21 cellular contexts compared by ENCODE assay signal in the genomic region with DNA sequence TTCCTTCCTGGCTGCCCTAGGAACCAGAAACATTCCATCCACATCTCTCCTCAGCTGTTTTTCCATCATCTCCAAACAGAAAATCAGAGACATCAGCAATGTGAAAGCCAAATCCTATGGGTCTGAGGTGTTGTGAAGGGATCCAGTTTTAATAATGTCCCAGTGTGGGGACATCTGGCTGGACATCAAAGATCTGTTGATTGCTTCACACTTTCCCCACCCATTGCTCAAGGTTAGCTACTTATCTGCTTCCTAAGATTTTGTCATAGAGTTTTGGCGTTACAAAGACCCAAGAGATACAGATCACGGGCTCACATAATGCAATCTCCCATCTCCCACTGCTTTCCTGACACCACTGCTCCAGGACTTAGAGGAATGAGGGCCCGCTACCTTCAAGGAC.
"Had no signal": no experiment of that assay in that cellular context is flagged by ENCODE, and none has a peak within 500 bp of the region (broad histone marks: within the 10 kb centered on the region; RNA-seq: fewer than 3 reads in every experiment).

No MANE protein-coding gene starts in this region.

- H3K27me3 ChIP-seq: hepatocyte, neural progenitor cell, ovary, right atrium auricular region, spleen, suprapubic skin, tibial artery, upper lobe of right lung had no signal

- H3K27me3 Mint-ChIP-seq: progenitor cell of endocrine pancreas; stimulated activated naive CD8-positive, alpha-beta T cell treated with anti-CD3 and anti-CD28 coated beads, Interleukin-15, Interleukin-2, amounts not matched to agents 100 ng/mL and 50 ng/mL, for 24 hours had no signal

- H3K4me3 Mint-ChIP-seq: naive thymus-derived CD8-positive, alpha-beta T cell; nephron progenitor cell; neural progenitor cell; stimulated activated effector memory CD8-positive, alpha-beta T cell treated with anti-CD3 and anti-CD28 coated beads, Interleukin-12 subunit alpha, Interleukin-12 subunit beta, amount 100 ng/mL, for 72 hours; stimulated activated naive CD8-positive, alpha-beta T cell treated with anti-CD3 and anti-CD28 coated beads, Interleukin-15, Interleukin-2, amounts not matched to agents 100 ng/mL and 50 ng/mL, for 24 hours had no signal

- H3K9ac ChIP-seq: neural progenitor cell had no signal

- DNase-seq: islet precursor cell; left ventricle myocardium inferior; naive thymus-derived CD8-positive, alpha-beta T cell; nephron progenitor cell; ovary; small intestine; spleen; stimulated activated CD4-positive, alpha-beta T cell treated with anti-CD3 and anti-CD28 coated beads, Interleukin-4, amount 100 ng/mL, for 24 hours; stimulated activated naive CD4-positive, alpha-beta T cell; tibial artery; upper lobe of right lung had no signal

- H3K36me3 ChIP-seq: left ventricle myocardium inferior, neural progenitor cell, ovary, right atrium auricular region, spleen, suprapubic skin, thoracic aorta, tibial artery, upper lobe of right lung had no signal

- H3K4me3 ChIP-seq: hepatocyte, left ventricle myocardium inferior, lung, neural progenitor cell, ovary, right atrium auricular region, spleen, suprapubic skin, thoracic aorta, tibial artery, upper lobe of right lung had no signal

- H3K4me1 ChIP-seq: left ventricle myocardium inferior, neural progenitor cell, right atrium auricular region, spleen, upper lobe of right lung had no signal

- ATAC-seq: naive thymus-derived CD8-positive, alpha-beta T cell; sciatic nerve; stimulated activated effector memory CD8-positive, alpha-beta T cell treated with anti-CD3 and anti-CD28 coated beads, Interleukin-12 subunit alpha, Interleukin-12 subunit beta, amount 100 ng/mL, for 72 hours; upper lobe of right lung had no signal

- H3K36me3 Mint-ChIP-seq: naive thymus-derived CD8-positive, alpha-beta T cell; stimulated activated effector memory CD8-positive, alpha-beta T cell treated with anti-CD3 and anti-CD28 coated beads, Interleukin-12 subunit alpha, Interleukin-12 subunit beta, amount 100 ng/mL, for 72 hours had no signal

- H3K27ac ChIP-seq: hepatocyte, left ventricle myocardium inferior, neural progenitor cell, ovary, right atrium auricular region, spleen, suprapubic skin, thoracic aorta, tibial artery, upper lobe of right lung had no signal

- H3K4me1 Mint-ChIP-seq: stimulated activated effector memory CD8-positive, alpha-beta T cell treated with anti-CD3 and anti-CD28 coated beads, Interleukin-12 subunit alpha, Interleukin-12 subunit beta, amount 100 ng/mL, for 72 hours had no signal

- H2AFZ ChIP-seq: hepatocyte, neural progenitor cell had no signal

- H3K4me2 ChIP-seq: hepatocyte, neural progenitor cell had no signal

- H3K79me2 ChIP-seq: hepatocyte had no signal

- H3K27ac Mint-ChIP-seq: nephron progenitor cell; neural progenitor cell; progenitor cell of endocrine pancreas; stimulated activated effector memory CD8-positive, alpha-beta T cell treated with anti-CD3 and anti-CD28 coated beads, Interleukin-12 subunit alpha, Interleukin-12 subunit beta, amount 100 ng/mL, for 72 hours; stimulated activated naive CD8-positive, alpha-beta T cell treated with anti-CD3 and anti-CD28 coated beads, Interleukin-15, Interleukin-2, amounts not matched to agents 100 ng/mL and 50 ng/mL, for 24 hours had no signal

- H3K9me3 Mint-ChIP-seq: naive thymus-derived CD8-positive, alpha-beta T cell; nephron progenitor cell; stimulated activated effector memory CD8-positive, alpha-beta T cell treated with anti-CD3 and anti-CD28 coated beads, Interleukin-12 subunit alpha, Interleukin-12 subunit beta, amount 100 ng/mL, for 72 hours; stimulated activated naive CD8-positive, alpha-beta T cell treated with anti-CD3 and anti-CD28 coated beads, Interleukin-15, Interleukin-2, amounts not matched to agents 100 ng/mL and 50 ng/mL, for 24 hours had no signal

- H3K9me3 ChIP-seq: left ventricle myocardium inferior, ovary, right atrium auricular region, spleen, suprapubic skin, thoracic aorta, tibial artery, upper lobe of right lung had no signal
